In genomic region chr2:86617738-86618137, GRCh38 we compare ENCODE assay signal across 1 cellular context.
TF ChIP-seq lines count a peak whose summit lies in the region.

No MANE protein-coding gene starts in this region.

TF ChIP-seq in GM12878, 131 proteins besides CTCF, POLR2A, EP300 and RAD21 (continued from another document):
- no peak for TF ChIP-seq BCLAF1 (IDR thresholded peaks at IDR 0.05)
